Comparison of ENCODE assay signal across 15 cellular contexts in the genomic region with DNA sequence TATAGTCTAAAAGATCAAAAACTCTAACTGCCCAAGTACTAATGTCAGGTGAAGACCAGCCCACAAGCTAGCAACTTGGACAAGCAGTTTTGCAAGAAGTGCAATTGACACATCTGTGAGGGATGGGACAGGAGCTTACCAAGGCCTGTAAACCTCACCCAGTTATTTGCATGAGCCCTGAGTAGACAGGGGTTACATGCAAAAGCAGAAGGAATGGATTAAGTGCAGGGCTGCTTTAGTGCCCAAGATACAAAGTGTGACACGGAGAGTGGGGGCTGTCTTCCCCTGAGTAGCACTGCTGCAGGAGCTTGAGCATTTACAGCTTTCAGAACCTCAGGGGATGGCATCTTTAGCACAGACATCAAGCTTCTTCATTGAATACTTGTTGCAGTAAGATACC.
DNase-seq lines count a peak whose midpoint lies in the region; ATAC-seq and TF ChIP-seq lines count a peak whose summit lies in the region.
"Had no signal": no experiment of that assay in that cellular context is flagged by ENCODE, and none has a peak within 500 bp of the region (broad histone marks: within the 10 kb centered on the region; RNA-seq: fewer than 3 reads in every experiment).

No MANE protein-coding gene starts in this region.

- no peak overlapping the region for H3K4me2 ChIP-seq in trophoblast cell (ENCODE audit: low read length)
- H3K4me2 ChIP-seq: GM23338 had no signal

- no peak overlapping the region for H4K91ac ChIP-seq in trophoblast cell (ENCODE audit: low read depth, low read length)

- peaks cover 19% of the 10 kb centered on the region for H3K27me3 Mint-ChIP-seq in endodermal cell (ENCODE audit: insufficient read depth)
- H3K27me3 Mint-ChIP-seq: B cell; CD4-positive, CD25-positive, alpha-beta regulatory T cell had no signal

- H3K4me1 Mint-ChIP-seq in endodermal cell, result peaks cover 19% of the 10 kb centered on the region
- H3K4me1 Mint-ChIP-seq: B cell had no signal

- H3K9ac ChIP-seq in endodermal cell (ENCODE audit: extremely low read depth, low read length, poor library complexity, severe bottlenecking) (no peak overlapping the region), trophoblast cell (ENCODE audit: low read length) (no peak overlapping the region)
- H3K9ac ChIP-seq: BLaER1 treated with 17β-estradiol and CSF1 and Interleukin-3, amounts not matched to agents 10 nM and 100 nM had no signal

- WGBS in endodermal cell (ENCODE audit: insufficient coverage in 1 of 2, insufficient read length in 1 of 2), 2 experiments, result 50 to 64% methylated on average over 1 of the region's 1 CpG
- WGBS in trophoblast cell (ENCODE audit: extremely low coverage, insufficient coverage, insufficient read length), result no CpG with 5 or more reads among the region's 1 CpG

- H3K36me3 ChIP-seq in endodermal cell (ENCODE audit: control insufficient read depth, insufficient read depth, low read length), result no peaks in the 10 kb centered on the region
- no peaks in the 10 kb centered on the region for H3K36me3 ChIP-seq in trophoblast cell (ENCODE audit: control insufficient read depth in 1 of 2, insufficient read depth in 2 of 2, low read length in 2 of 2)
- H3K36me3 ChIP-seq: BLaER1 treated with 17β-estradiol and CSF1 and Interleukin-3, amounts not matched to agents 10 nM and 100 nM had no signal

- H3K23ac ChIP-seq in trophoblast cell (ENCODE audit: low read length), result peak overlapping the region; percentile 46

- no peak overlapping the region for H2AK5ac ChIP-seq in trophoblast cell (ENCODE audit: low read length)

- DNase-seq in NCI-H526 (lab: John Stamatoyannopoulos, UW), result peak; percentile 89 to 91
- DNase-seq in endodermal cell, result no peak
- no peak for DNase-seq in trophoblast cell
- no peak for DNase-seq in CD1c-positive myeloid dendritic cell (ENCODE audit: extremely low spot score)
- no peak for DNase-seq in activated CD4-positive, alpha-beta T cell treated with anti-CD3 and anti-CD28 coated beads for 48 hours
- DNase-seq: Caco-2; CD4-positive, CD25-positive, alpha-beta regulatory T cell; HFFc6; IMR-90 had no signal

- no peak overlapping the region for H3K18ac ChIP-seq in trophoblast cell (ENCODE audit: low read length)

- H3K4me3 ChIP-seq in endodermal cell (ENCODE audit: low read length), result no peak overlapping the region
- H3K4me3 ChIP-seq in trophoblast cell (ENCODE audit: low read depth, low read length), result no peak overlapping the region
- H3K4me3 ChIP-seq: BLaER1 treated with 17β-estradiol and CSF1 and Interleukin-3, amounts not matched to agents 10 nM and 100 nM; GM23338 had no signal

- H4K12ac ChIP-seq in trophoblast cell (ENCODE audit: low read depth, low read length), result no peak overlapping the region

- no peak overlapping the region for H2BK5ac ChIP-seq in trophoblast cell (ENCODE audit: low read depth, low read length, poor library complexity)

- no peak overlapping the region for H2BK120ac ChIP-seq in trophoblast cell (ENCODE audit: insufficient read depth, low read length, poor library complexity)

- H3K4me3 Mint-ChIP-seq in endodermal cell, result no peak overlapping the region
- H3K4me3 Mint-ChIP-seq: B cell; CD4-positive, CD25-positive, alpha-beta regulatory T cell; GM23338; HFFc6 had no signal

- no peak for ATAC-seq in GM18907 (IDR thresholded peaks at IDR 0.05; ENCODE audit: unreplicated experiment)
- ATAC-seq: GM23338, HCT116 had no signal

- H3K27ac Mint-ChIP-seq in endodermal cell, result no peak overlapping the region
- H3K27ac Mint-ChIP-seq: B cell; CD4-positive, CD25-positive, alpha-beta regulatory T cell; GM23338; HFFc6 had no signal

- H3K79me2 ChIP-seq in trophoblast cell (ENCODE audit: control insufficient read depth, insufficient read depth, low read length, poor library complexity), result no peaks in the 10 kb centered on the region

- H3K14ac ChIP-seq in trophoblast cell (ENCODE audit: low read length), result no peak overlapping the region

- no peaks in the 10 kb centered on the region for H3K79me1 ChIP-seq in trophoblast cell (ENCODE audit: low read length)

- no peaks in the 10 kb centered on the region for H3K4me1 ChIP-seq in endodermal cell (ENCODE audit: control insufficient read depth, insufficient read depth, low read length)
- H3K4me1 ChIP-seq in trophoblast cell (ENCODE audit: control insufficient read depth in 1 of 2, insufficient read depth in 2 of 2, low read length in 2 of 2), result peaks cover 2 to 3% of the 10 kb centered on the region in 2 experiments
- H3K4me1 ChIP-seq: Caco-2 had no signal

- TF ChIP-seq CTCF in VCaP (conservative IDR thresholded peaks at IDR 0.05) (no peak), endodermal cell (conservative IDR thresholded peaks at IDR 0.05) (no peak)

- no peak overlapping the region for H4K8ac ChIP-seq in trophoblast cell (ENCODE audit: low read depth, low read length)

- no peak overlapping the region for H2BK12ac ChIP-seq in trophoblast cell (ENCODE audit: low read length)

- no peak overlapping the region for H2AFZ ChIP-seq in trophoblast cell (ENCODE audit: insufficient read depth, low read length, poor library complexity)
- H2AFZ ChIP-seq: GM23338 had no signal

- H3K9me3 ChIP-seq in endodermal cell (ENCODE audit: control insufficient read depth, low read length), result no peaks in the 10 kb centered on the region
- no peaks in the 10 kb centered on the region for H3K9me3 ChIP-seq in trophoblast cell (ENCODE audit: insufficient read depth, low read depth, low read length)
- H3K9me3 ChIP-seq: BLaER1 treated with 17β-estradiol and CSF1 and Interleukin-3, amounts not matched to agents 10 nM and 100 nM; Caco-2 had no signal

- H3K36me3 Mint-ChIP-seq in endodermal cell (ENCODE audit: low read depth), result no peaks in the 10 kb centered on the region
- H3K36me3 Mint-ChIP-seq: CD4-positive, CD25-positive, alpha-beta regulatory T cell had no signal

- H3K4ac ChIP-seq in trophoblast cell (ENCODE audit: low read depth, low read length), result no peak overlapping the region

- no peaks in the 10 kb centered on the region for H3K9me3 Mint-ChIP-seq in endodermal cell
- H3K9me3 Mint-ChIP-seq: GM23338 had no signal

- H3K27me3 ChIP-seq in endodermal cell (ENCODE audit: control insufficient read depth, insufficient read depth, low read length, poor library complexity, severe bottlenecking), result peaks cover 35% of the 10 kb centered on the region
- no peaks in the 10 kb centered on the region for H3K27me3 ChIP-seq in trophoblast cell (ENCODE audit: insufficient read depth, low read length)
- H3K27me3 ChIP-seq: BLaER1 treated with 17β-estradiol and CSF1 and Interleukin-3, amounts not matched to agents 10 nM and 100 nM had no signal

- H3K27ac ChIP-seq in VCaP (peak overlapping the region; percentile 35; the same call in 1 of the 2 replicates), endodermal cell (ENCODE audit: low read depth, low read length) (peak overlapping the region; percentile 13), trophoblast cell (ENCODE audit: low read depth, low read length) (no peak overlapping the region)
- H3K27ac ChIP-seq: BLaER1 treated with 17β-estradiol and CSF1 and Interleukin-3, amounts not matched to agents 10 nM and 100 nM had no signal

Comparison
In these comparisons a context has a peak if more than half of its experiments do, and no peak if none do; other contexts are left out.
1. DNase-seq: peak in NCI-H526 (2 of 2); none in endodermal cell (single experiment), trophoblast cell (0 of 2), CD1c-positive myeloid dendritic cell (single experiment) and activated CD4-positive, alpha-beta T cell treated with anti-CD3 and anti-CD28 coated beads for 48 hours (single experiment).